11 cellular contexts compared by ENCODE assay signal in genomic region chr16:57614546-57615343, GRCh38. TPM values are rescaled to one million over a fixed set of nuclear protein-coding genes. Genes with fewer than 3 reads are reported as not detected.
DNase-seq lines count a peak whose midpoint lies in the region; ATAC-seq and FAIRE-seq lines count a peak whose summit lies in the region.
"Had no signal": no experiment of that assay in that cellular context is flagged by ENCODE, and none has a peak within 500 bp of the region (broad histone marks: within the 10 kb centered on the region; RNA-seq: fewer than 3 reads in every experiment).

No MANE protein-coding gene starts in this region.

- peak overlapping the region; percentile 58 to 93 (median 82) for H3K27ac Mint-ChIP-seq in immature natural killer cell
- H3K27ac Mint-ChIP-seq in stimulated activated naive CD8-positive, alpha-beta T cell treated with anti-CD3 and anti-CD28 coated beads, Interleukin-15, Interleukin-2, amounts not matched to agents 100 ng/mL and 50 ng/mL, for 24 hours, result peak overlapping the region; percentile 82

- FAIRE-seq in frontal cortex (lab: Jason Lieb, UNC), result no peak

- H3K36me3 Mint-ChIP-seq in immature natural killer cell, result peaks cover 0 to 6% (median 4%) of the 10 kb centered on the region in 3 donors
- H3K36me3 Mint-ChIP-seq in stimulated activated naive CD8-positive, alpha-beta T cell treated with anti-CD3 and anti-CD28 coated beads, Interleukin-15, Interleukin-2, amounts not matched to agents 100 ng/mL and 50 ng/mL, for 24 hours (ENCODE audit: low read depth), result no peaks in the 10 kb centered on the region

- peak; percentile 55 for DNase-seq in activated gamma-delta T cell treated with anti-CD3 and anti-CD28 coated beads, Interleukin-2, amount 50 U/mL, for 16 hours (ENCODE audit: low read depth)
- no peak for DNase-seq in activated gamma-delta T cell (lab: John Stamatoyannopoulos, UW)
- DNase-seq in activated CD8-positive, alpha-beta memory T cell treated with anti-CD3 and anti-CD28 coated beads, Interleukin-2, amount 50 U/mL, for 48 hours, result peak; percentile 76
- no peak for DNase-seq in immature natural killer cell
- no peak for DNase-seq in frontal cortex (ENCODE audit: low spot score in 2 of 2)
- DNase-seq: EL, NCI-H1436 treated with DMSO at 0.1 percent for 48 hours had no signal

- H3K4me3 Mint-ChIP-seq in immature natural killer cell, result peak overlapping the region in 3 of 5 donors; percentile 18 to 34 (median 19)
- no peak overlapping the region for H3K4me3 Mint-ChIP-seq in stimulated activated naive CD8-positive, alpha-beta T cell treated with anti-CD3 and anti-CD28 coated beads, Interleukin-15, Interleukin-2, amounts not matched to agents 100 ng/mL and 50 ng/mL, for 24 hours

- ATAC-seq in HG03378 (IDR thresholded peaks at IDR 0.05; ENCODE audit: unreplicated experiment) (no peak), HG02885 (IDR thresholded peaks at IDR 0.05; ENCODE audit: poor library complexity, unreplicated experiment) (no peak)

- peaks cover 64 to 71% of the 10 kb centered on the region in 2 donors for H3K4me1 Mint-ChIP-seq in immature natural killer cell
- H3K4me1 Mint-ChIP-seq in stimulated activated naive CD8-positive, alpha-beta T cell treated with anti-CD3 and anti-CD28 coated beads, Interleukin-15, Interleukin-2, amounts not matched to agents 100 ng/mL and 50 ng/mL, for 24 hours (ENCODE audit: low read depth), result peaks cover 59% of the 10 kb centered on the region

- peaks cover 0 to 14% (median 3%) of the 10 kb centered on the region in 3 donors for H3K27me3 Mint-ChIP-seq in immature natural killer cell (ENCODE audit: low read depth in 3 of 3)
- no peaks in the 10 kb centered on the region for H3K27me3 Mint-ChIP-seq in stimulated activated naive CD8-positive, alpha-beta T cell treated with anti-CD3 and anti-CD28 coated beads, Interleukin-15, Interleukin-2, amounts not matched to agents 100 ng/mL and 50 ng/mL, for 24 hours

- no peaks in the 10 kb centered on the region for H3K9me3 Mint-ChIP-seq in immature natural killer cell
- H3K9me3 Mint-ChIP-seq in stimulated activated naive CD8-positive, alpha-beta T cell treated with anti-CD3 and anti-CD28 coated beads, Interleukin-15, Interleukin-2, amounts not matched to agents 100 ng/mL and 50 ng/mL, for 24 hours, result no peaks in the 10 kb centered on the region

RNA-seq across cellular contexts. Expression of gene ADGRG1, which starts 13.7 kb away (rescaled TPM):
- polyA plus RNA-seq in immature natural killer cell, result 100 to 1,000 TPM; 218 to 784 (median 395) TPM
- 19.6 TPM for total RNA-seq in frontal cortex

RNA-seq across cellular contexts. Expression of gene ADGRG3, which starts 53.4 kb away (rescaled TPM):
- 10 to 100 TPM; 13.1 to 18.4 (median 15.7) TPM for polyA plus RNA-seq in immature natural killer cell
- total RNA-seq in frontal cortex, result not detected
- total RNA-seq: T-helper 2 cell treated with Interferon-gamma antibody and Interleukin-4, amounts not matched to agents 100 ng/mL and 5 ng/mL, for 36 hours had no signal

Comparison
In these comparisons a context has a peak if more than half of its experiments do, and no peak if none do; other contexts are left out.
1. DNase-seq: peak in activated gamma-delta T cell treated with anti-CD3 and anti-CD28 coated beads, Interleukin-2, amount 50 U/mL, for 16 hours (single experiment) and activated CD8-positive, alpha-beta memory T cell treated with anti-CD3 and anti-CD28 coated beads, Interleukin-2, amount 50 U/mL, for 48 hours (single experiment); none in activated gamma-delta T cell (single experiment), immature natural killer cell (0 of 3) and frontal cortex (0 of 2).